In genomic region chr12:68944296-68945076, GRCh38 we compare ENCODE assay signal across 18 cellular contexts.
"Had no signal": no experiment of that assay in that cellular context is flagged by ENCODE, and none has a peak within 500 bp of the region (broad histone marks: within the 10 kb centered on the region; RNA-seq: fewer than 3 reads in every experiment).

No MANE protein-coding gene starts in this region.

- H3K4me3 Mint-ChIP-seq: dendritic cell treated with granulocyte-macrophage colony-stimulating factor and Interleukin-4, amounts not matched to agents 40 ng/mL and 50 ng/mL, for 4 days; effector memory CD8-positive, alpha-beta T cell; naive B cell; nephron progenitor cell; stimulated activated memory B cell treated with anti-CD40 and anti-IgM and Interleukin-4, amounts not matched to agents 10 μg/mL and 1 μg/mL and 100 μg/mL, for 72 hours; stimulated activated naive CD8-positive, alpha-beta T cell treated with anti-CD3 and anti-CD28 coated beads, Interleukin-15, Interleukin-2, amounts not matched to agents 100 ng/mL and 50 ng/mL, for 24 hours had no signal

- H3K27me3 Mint-ChIP-seq: dendritic cell treated with granulocyte-macrophage colony-stimulating factor and Interleukin-4, amounts not matched to agents 40 ng/mL and 50 ng/mL, for 4 days; naive B cell; stimulated activated memory B cell treated with anti-CD40 and anti-IgM and Interleukin-4, amounts not matched to agents 10 μg/mL and 1 μg/mL and 100 μg/mL, for 72 hours had no signal

- H3K36me3 ChIP-seq: heart left ventricle, neutrophil, spleen, tibial artery had no signal

- H3K4me1 Mint-ChIP-seq: nephron progenitor cell; stimulated activated memory B cell treated with anti-CD40 and anti-IgM and Interleukin-4, amounts not matched to agents 10 μg/mL and 1 μg/mL and 100 μg/mL, for 72 hours had no signal

- H3K4me1 ChIP-seq: tibial artery had no signal

- H3K27me3 ChIP-seq: heart left ventricle, neutrophil, spleen had no signal

- DNase-seq: cerebellar nuclear complex; effector memory CD8-positive, alpha-beta T cell; heart left ventricle; kidney; left cardiac atrium; mesendoderm; naive B cell; nephron progenitor cell; spleen; stimulated activated CD4-positive, alpha-beta T cell treated with anti-CD3 and anti-CD28 coated beads, Interleukin-15, amount 100 ng/mL, for 24 hours; stimulated activated CD4-positive, alpha-beta T cell treated with anti-CD3 and anti-CD28 coated beads, Interleukin-1b, Interleukin-23, amount 100 ng/mL, for 48 hours; stimulated activated CD4-positive, alpha-beta T cell treated with anti-CD3 and anti-CD28 coated beads, Interleukin-4, amount 100 ng/mL, for 24 hours had no signal

- ATAC-seq: effector memory CD8-positive, alpha-beta T cell; heart left ventricle; left cardiac atrium; sciatic nerve; stimulated activated memory B cell treated with anti-CD40 and anti-IgM and Interleukin-4, amounts not matched to agents 10 μg/mL and 1 μg/mL and 100 μg/mL, for 72 hours had no signal

- H3K9me3 ChIP-seq: heart left ventricle, neutrophil, spleen, tibial artery had no signal

- H3K9me3 Mint-ChIP-seq: dendritic cell treated with granulocyte-macrophage colony-stimulating factor and Interleukin-4, amounts not matched to agents 40 ng/mL and 50 ng/mL, for 4 days; effector memory CD8-positive, alpha-beta T cell; naive B cell; nephron progenitor cell; stimulated activated memory B cell treated with anti-CD40 and anti-IgM and Interleukin-4, amounts not matched to agents 10 μg/mL and 1 μg/mL and 100 μg/mL, for 72 hours; stimulated activated naive CD8-positive, alpha-beta T cell treated with anti-CD3 and anti-CD28 coated beads, Interleukin-15, Interleukin-2, amounts not matched to agents 100 ng/mL and 50 ng/mL, for 24 hours had no signal

- H3K4me3 ChIP-seq: heart left ventricle, spleen, tibial artery had no signal

- H3K27ac Mint-ChIP-seq: dendritic cell treated with granulocyte-macrophage colony-stimulating factor and Interleukin-4, amounts not matched to agents 40 ng/mL and 50 ng/mL, for 4 days; effector memory CD8-positive, alpha-beta T cell; nephron progenitor cell; stimulated activated memory B cell treated with anti-CD40 and anti-IgM and Interleukin-4, amounts not matched to agents 10 μg/mL and 1 μg/mL and 100 μg/mL, for 72 hours; stimulated activated naive CD8-positive, alpha-beta T cell treated with anti-CD3 and anti-CD28 coated beads, Interleukin-15, Interleukin-2, amounts not matched to agents 100 ng/mL and 50 ng/mL, for 24 hours had no signal

- H3K36me3 Mint-ChIP-seq: naive B cell; stimulated activated memory B cell treated with anti-CD40 and anti-IgM and Interleukin-4, amounts not matched to agents 10 μg/mL and 1 μg/mL and 100 μg/mL, for 72 hours had no signal
